Comparison of ENCODE assay signal across 10 cellular contexts in the genomic region with DNA sequence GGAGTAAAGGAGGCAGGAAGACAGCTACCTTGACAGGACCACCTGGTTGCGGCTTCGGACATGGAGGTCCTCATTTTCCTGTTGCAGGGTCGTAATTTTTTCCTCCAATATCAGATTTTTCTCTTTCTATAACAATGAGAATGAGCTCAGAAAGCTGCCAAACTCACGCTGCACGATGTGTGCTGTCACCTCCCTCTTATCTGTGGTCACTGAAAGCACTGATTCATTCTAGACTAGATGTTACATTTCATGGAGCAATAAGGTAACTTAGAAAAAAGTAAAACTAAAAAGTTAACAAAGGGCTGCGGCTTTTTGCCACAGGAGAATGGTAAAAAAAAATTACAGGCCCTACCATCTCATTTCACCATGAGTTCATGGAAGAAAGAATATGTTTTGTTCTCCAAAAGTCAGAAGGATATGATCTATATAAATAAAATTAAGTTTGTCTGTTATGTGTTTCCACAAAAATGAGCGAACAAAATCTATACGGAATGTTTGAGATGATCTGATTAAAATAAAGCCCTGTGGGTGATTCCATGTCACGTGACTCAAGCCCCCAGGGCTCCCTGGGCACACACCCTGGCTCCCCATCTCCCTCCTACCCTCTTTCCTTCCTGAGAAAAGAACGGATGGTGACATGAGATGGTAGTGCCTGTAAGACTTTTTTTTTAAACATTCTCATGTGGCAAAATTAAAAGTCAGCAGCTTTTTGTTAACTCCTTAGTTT. TPM values are rescaled to one million over a fixed set of nuclear protein-coding genes. Genes with fewer than 3 reads are reported as not detected.
"Had no signal": no experiment of that assay in that cellular context is flagged by ENCODE, and none has a peak within 500 bp of the region (broad histone marks: within the 10 kb centered on the region; RNA-seq: fewer than 3 reads in every experiment).

No MANE protein-coding gene starts in this region.

- H3K4me3 ChIP-seq: dorsolateral prefrontal cortex, esophagus squamous epithelium, sigmoid colon had no signal

- H3K4me1 ChIP-seq: esophagus squamous epithelium had no signal

- H3K27ac ChIP-seq: dorsolateral prefrontal cortex, esophagus squamous epithelium, sigmoid colon had no signal

- H3K9me3 ChIP-seq: esophagus squamous epithelium, sigmoid colon had no signal

- H3K27me3 ChIP-seq: dorsolateral prefrontal cortex, esophagus squamous epithelium, sigmoid colon had no signal

- ATAC-seq: left lobe of liver had no signal

- DNase-seq: activated CD4-positive, CD25-positive, alpha-beta regulatory T cell; activated effector memory CD4-positive, alpha-beta T cell treated with anti-CD3 and anti-CD28 coated beads, Interleukin-2, amount 50 U/mL, for 16 hours; anterior cingulate cortex; dorsolateral prefrontal cortex; esophagus squamous epithelium; sigmoid colon; stimulated activated naive CD4-positive, alpha-beta T cell treated with Interleukin-2 at 50 U/mL for 16 hours; T-helper 2 cell had no signal

RNA-seq across cellular contexts. Expression of a gene that starts 39.4 kb away (rescaled TPM):
- polyA plus RNA-seq: neural cell had no signal
